Comparison of ENCODE assay signal across 16 cellular contexts in genomic region chr1:8425781-8426161, GRCh38.
DNase-seq lines count a peak whose midpoint lies in the region; ATAC-seq and TF ChIP-seq lines count a peak whose summit lies in the region.
"Had no signal": no experiment of that assay in that cellular context is flagged by ENCODE, and none has a peak within 500 bp of the region (broad histone marks: within the 10 kb centered on the region; RNA-seq: fewer than 3 reads in every experiment).

No MANE protein-coding gene starts in this region.

- H3K4me1 ChIP-seq in GM23338 (ENCODE audit: insufficient read depth) (peaks cover 47% of the 10 kb centered on the region), osteoblast (ENCODE audit: insufficient read depth, low read length) (peaks cover 23% of the 10 kb centered on the region)

- H3K27me3 ChIP-seq in GM23338 (ENCODE audit: insufficient read depth) (no peaks in the 10 kb centered on the region), osteoblast (ENCODE audit: insufficient read depth, low read length) (no peaks in the 10 kb centered on the region)
- H3K27me3 ChIP-seq: colonic mucosa had no signal

- peaks cover 12% of the 10 kb centered on the region; the same call in 1 of the 2 replicates for H4K20me1 ChIP-seq in GM23338 (replicated peaks; ENCODE audit: insufficient read depth)
- peaks cover under 1% of the 10 kb centered on the region for H4K20me1 ChIP-seq in osteoblast (ENCODE audit: insufficient read depth, low read length)

- TF ChIP-seq CTCF in C4-2B (conservative IDR thresholded peaks at IDR 0.05) = no peak
- no peak for TF ChIP-seq CTCF in GM23338 (conservative IDR thresholded peaks at IDR 0.05; ENCODE audit: low read depth in 2 of 2)
- TF ChIP-seq CTCF in brain (conservative IDR thresholded peaks at IDR 0.05) = no peak
- TF ChIP-seq CTCF in osteoblast (IDR thresholded peaks at IDR 0.05; ENCODE audit: extremely low read depth, low read depth, low read length) = no peak

- no peak for DNase-seq in GM23338 (ENCODE audit: low spot score)
- peak; percentile 71 for DNase-seq in osteoblast (ENCODE audit: insufficient read length, low spot score, missing footprints)
- DNase-seq in NCI-H1417 (lab: John Stamatoyannopoulos, UW) = no peak
- no peak for DNase-seq in GF-D8 (lab: John Stamatoyannopoulos, UW)
- no peak for DNase-seq in stimulated activated naive B cell treated with anti-CD40 and anti-IgM and Interleukin-4, amounts not matched to agents 10 μg/mL and 1 μg/mL and 100 μg/mL, for 72 hours
- DNase-seq in GDM1 (lab: John Stamatoyannopoulos, UW) = no peak
- DNase-seq: activated CD8-positive, alpha-beta memory T cell treated with anti-CD3 and anti-CD28 coated beads, Interleukin-2, amount 10 ng/mL, durations not matched to agents 7 days and 5 days; colonic mucosa; GM23248; NCI-H2081; NCI-H774; stimulated activated CD4-positive, alpha-beta T cell treated with anti-CD3 and anti-CD28 coated beads, Interleukin-2, amount 100 ng/mL, for 48 hours had no signal

- peaks cover 9% of the 10 kb centered on the region; the same call in 1 of the 2 replicates for H3F3A ChIP-seq in GM23338 (replicated peaks; ENCODE audit: low read depth)

- no peak for ATAC-seq in GM23338
- no peak for ATAC-seq in stimulated activated naive B cell treated with anti-CD40 and anti-IgM and Interleukin-4, amounts not matched to agents 10 μg/mL and 1 μg/mL and 100 μg/mL, for 72 hours (replicated peaks)
- ATAC-seq: activated CD8-positive, alpha-beta memory T cell treated with anti-CD3 and anti-CD28 coated beads, Interleukin-2, amount 10 ng/mL, durations not matched to agents 7 days and 5 days; Right ventricle myocardium inferior had no signal

- peaks cover 4% of the 10 kb centered on the region; the same call in 1 of the 2 replicates for H3K9me2 ChIP-seq in GM23338 (ENCODE audit: insufficient read depth)

- no peaks in the 10 kb centered on the region for H3K9me3 ChIP-seq in osteoblast (ENCODE audit: low read depth, low read length)
- H3K9me3 ChIP-seq: colonic mucosa had no signal

- H3K4me3 Mint-ChIP-seq in GM23338 (no peak overlapping the region; the same call in 2 of the 3 replicates), brain (peak overlapping the region in 3 of 5 experiments; percentile 56 to 88 (median 85))
- no peak overlapping the region for H3K4me3 Mint-ChIP-seq in stimulated activated naive B cell treated with anti-CD40 and anti-IgM and Interleukin-4, amounts not matched to agents 10 μg/mL and 1 μg/mL and 100 μg/mL, for 72 hours
- H3K4me3 Mint-ChIP-seq: activated CD8-positive, alpha-beta memory T cell treated with anti-CD3 and anti-CD28 coated beads, Interleukin-2, amount 10 ng/mL, durations not matched to agents 7 days and 5 days; stimulated activated effector memory CD8-positive, alpha-beta T cell treated with anti-CD3 and anti-CD28 coated beads, Interleukin-12 subunit alpha, Interleukin-12 subunit beta, amount 100 ng/mL, for 72 hours had no signal

- no peak overlapping the region for H3K4me3 ChIP-seq in GM23338
- no peak overlapping the region for H3K4me3 ChIP-seq in osteoblast (ENCODE audit: insufficient read depth, low read length)
- H3K4me3 ChIP-seq: colonic mucosa, GM23248 had no signal

- no peak overlapping the region for H3K4me2 ChIP-seq in GM23338
- no peak overlapping the region for H3K4me2 ChIP-seq in osteoblast (ENCODE audit: insufficient read depth, low read length)

- H3K27ac Mint-ChIP-seq in GM23338 (peak overlapping the region; percentile 96), brain (peak overlapping the region in 2 of 5 experiments; percentile 96 to 98)
- no peak overlapping the region for H3K27ac Mint-ChIP-seq in stimulated activated naive B cell treated with anti-CD40 and anti-IgM and Interleukin-4, amounts not matched to agents 10 μg/mL and 1 μg/mL and 100 μg/mL, for 72 hours
- H3K27ac Mint-ChIP-seq: activated CD8-positive, alpha-beta memory T cell treated with anti-CD3 and anti-CD28 coated beads, Interleukin-2, amount 10 ng/mL, durations not matched to agents 7 days and 5 days; stimulated activated effector memory CD8-positive, alpha-beta T cell treated with anti-CD3 and anti-CD28 coated beads, Interleukin-12 subunit alpha, Interleukin-12 subunit beta, amount 100 ng/mL, for 72 hours had no signal

- peaks cover 41% of the 10 kb centered on the region for H3K4me1 Mint-ChIP-seq in GM23338
- peaks cover 36% of the 10 kb centered on the region for H3K4me1 Mint-ChIP-seq in brain
- H3K4me1 Mint-ChIP-seq in stimulated activated naive B cell treated with anti-CD40 and anti-IgM and Interleukin-4, amounts not matched to agents 10 μg/mL and 1 μg/mL and 100 μg/mL, for 72 hours = peaks cover 48 to 66% of the 10 kb centered on the region in 2 donors

- H3K27me3 Mint-ChIP-seq in GM23338 (ENCODE audit: insufficient read depth, low read depth, poor library complexity) (peaks cover 16% of the 10 kb centered on the region), brain (peaks cover 4% of the 10 kb centered on the region)
- H3K27me3 Mint-ChIP-seq in stimulated activated naive B cell treated with anti-CD40 and anti-IgM and Interleukin-4, amounts not matched to agents 10 μg/mL and 1 μg/mL and 100 μg/mL, for 72 hours = no peaks in the 10 kb centered on the region

- H3K9me3 Mint-ChIP-seq in GM23338 (no peaks in the 10 kb centered on the region; the same call in 2 of the 3 replicates), brain (no peaks in the 10 kb centered on the region)
- peaks cover 5 to 6% of the 10 kb centered on the region in 2 donors for H3K9me3 Mint-ChIP-seq in stimulated activated naive B cell treated with anti-CD40 and anti-IgM and Interleukin-4, amounts not matched to agents 10 μg/mL and 1 μg/mL and 100 μg/mL, for 72 hours
- H3K9me3 Mint-ChIP-seq: stimulated activated effector memory CD8-positive, alpha-beta T cell treated with anti-CD3 and anti-CD28 coated beads, Interleukin-12 subunit alpha, Interleukin-12 subunit beta, amount 100 ng/mL, for 72 hours had no signal

- peaks cover 50% of the 10 kb centered on the region for H3K79me2 ChIP-seq in GM23338 (replicated peaks; ENCODE audit: insufficient read depth)
- H3K79me2 ChIP-seq in osteoblast (ENCODE audit: insufficient read depth, low read length) = peaks cover 56% of the 10 kb centered on the region

- H3K36me3 Mint-ChIP-seq in GM23338 (ENCODE audit: low read depth) (no peaks in the 10 kb centered on the region; the same call in 2 of the 3 replicates), brain (no peaks in the 10 kb centered on the region)
- H3K36me3 Mint-ChIP-seq in stimulated activated naive B cell treated with anti-CD40 and anti-IgM and Interleukin-4, amounts not matched to agents 10 μg/mL and 1 μg/mL and 100 μg/mL, for 72 hours = peaks cover 27 to 31% of the 10 kb centered on the region in 2 donors

- H3K36me3 ChIP-seq in GM23338 (ENCODE audit: insufficient read depth) (no peaks in the 10 kb centered on the region), osteoblast (ENCODE audit: insufficient read depth, low read length) (peaks cover 4% of the 10 kb centered on the region)
- H3K36me3 ChIP-seq: colonic mucosa had no signal

- H2AFZ ChIP-seq in GM23338 (no peak overlapping the region), osteoblast (ENCODE audit: low read length) (no peak overlapping the region)
- H2AFZ ChIP-seq: GM23248 had no signal

- H3K27ac ChIP-seq in C4-2B = peak overlapping the region; percentile 99
- H3K27ac ChIP-seq in GM23338 (ENCODE audit: low read depth) = peak overlapping the region; percentile 96
- H3K27ac ChIP-seq in osteoblast (ENCODE audit: low read depth, low read length) = no peak overlapping the region
- H3K27ac ChIP-seq: GM23248 had no signal

Comparison
In these comparisons a context has a peak if more than half of its experiments do, and no peak if none do; other contexts are left out.
1. H3K4me3 Mint-ChIP-seq: peak in brain (3 of 5); none in GM23338 (single experiment) and stimulated activated naive B cell treated with anti-CD40 and anti-IgM and Interleukin-4, amounts not matched to agents 10 μg/mL and 1 μg/mL and 100 μg/mL, for 72 hours (0 of 2).